In genomic region chr7:77529279-77529678, GRCh38 we compare ENCODE assay signal across 14 cellular contexts.
"Had no signal": no experiment of that assay in that cellular context is flagged by ENCODE, and none has a peak within 500 bp of the region (broad histone marks: within the 10 kb centered on the region; RNA-seq: fewer than 3 reads in every experiment).

No MANE protein-coding gene starts in this region.

- H3K9me3 Mint-ChIP-seq: activated naive CD8-positive, alpha-beta T cell treated with anti-CD3 and anti-CD28 coated beads for 36 hours; activated T-helper 1 cell treated with anti-CD3 and anti-CD28 coated beads, Interleukin-12 subunit alpha, Interleukin-12 subunit beta, Interleukin-2, Interleukin-4 antibody, amounts not matched to agents 30 ng/mL and 10 ng/mL and 1 ng/mL, durations not matched to agents 14 hours and 24 hours and 36 hours; natural killer cell treated with Interleukin-12 subunit alpha and Interleukin-12 subunit beta and Interleukin-15 and Interleukin-18, amount 100 ng/mL, for 72 hours had no signal

- H3K27ac Mint-ChIP-seq: activated naive CD8-positive, alpha-beta T cell treated with anti-CD3 and anti-CD28 coated beads for 36 hours; activated T-helper 1 cell treated with anti-CD3 and anti-CD28 coated beads, Interleukin-12 subunit alpha, Interleukin-12 subunit beta, Interleukin-2, Interleukin-4 antibody, amounts not matched to agents 30 ng/mL and 10 ng/mL and 1 ng/mL, durations not matched to agents 14 hours and 24 hours and 36 hours; natural killer cell treated with Interleukin-12 subunit alpha and Interleukin-12 subunit beta and Interleukin-15 and Interleukin-18, amount 100 ng/mL, for 72 hours had no signal

- H3K36me3 Mint-ChIP-seq: activated naive CD8-positive, alpha-beta T cell treated with anti-CD3 and anti-CD28 coated beads for 36 hours; natural killer cell treated with Interleukin-12 subunit alpha and Interleukin-12 subunit beta and Interleukin-15 and Interleukin-18, amount 100 ng/mL, for 72 hours had no signal

- DNase-seq: activated CD4-positive, CD25-positive, alpha-beta regulatory T cell treated with anti-CD3 and anti-CD28 coated beads, Interleukin-2, amount 50 U/mL, for 72 hours; activated naive CD8-positive, alpha-beta T cell treated with anti-CD3 and anti-CD28 coated beads for 36 hours; amygdala; body of pancreas; caudate nucleus; hippocampal formation; left lung; nucleus accumbens; posterior cingulate gyrus; retina; stimulated activated CD4-positive, alpha-beta T cell treated with anti-CD3 and anti-CD28 coated beads, Interleukin-12 subunit alpha, Interleukin-12 subunit beta, amount 100 ng/mL, for 4 hours; stimulated activated CD4-positive, alpha-beta T cell treated with anti-CD3 and anti-CD28 coated beads, Interleukin-2, amount 100 ng/mL, for 24 hours had no signal

- ATAC-seq: body of pancreas; left lung; natural killer cell treated with Interleukin-12 subunit alpha and Interleukin-12 subunit beta and Interleukin-15 and Interleukin-18, amount 100 ng/mL, for 72 hours had no signal

- H3K27me3 Mint-ChIP-seq: activated naive CD8-positive, alpha-beta T cell treated with anti-CD3 and anti-CD28 coated beads for 36 hours; natural killer cell treated with Interleukin-12 subunit alpha and Interleukin-12 subunit beta and Interleukin-15 and Interleukin-18, amount 100 ng/mL, for 72 hours had no signal

- H3K4me3 Mint-ChIP-seq: activated naive CD8-positive, alpha-beta T cell treated with anti-CD3 and anti-CD28 coated beads for 36 hours; activated T-helper 1 cell treated with anti-CD3 and anti-CD28 coated beads, Interleukin-12 subunit alpha, Interleukin-12 subunit beta, Interleukin-2, Interleukin-4 antibody, amounts not matched to agents 30 ng/mL and 10 ng/mL and 1 ng/mL, durations not matched to agents 14 hours and 24 hours and 36 hours; natural killer cell treated with Interleukin-12 subunit alpha and Interleukin-12 subunit beta and Interleukin-15 and Interleukin-18, amount 100 ng/mL, for 72 hours had no signal
